Comparison of ENCODE assay signal across 1 cellular context in genomic region chr22:46560696-46561295, GRCh38.
TF ChIP-seq lines count a peak whose summit lies in the region.

No MANE protein-coding gene starts in this region.

TF ChIP-seq in K562, 482 proteins besides CTCF, POLR2A, EP300 and RAD21:
- TF ChIP-seq KAT2B (IDR thresholded peaks at IDR 0.05; ENCODE audit: low read depth, low read length): no peak
- no peak for TF ChIP-seq SREBF1 (IDR thresholded peaks at IDR 0.05; ENCODE audit: borderline replicate concordance, low read depth, low read length)
- TF ChIP-seq FOXJ3 (CRISPR knock-in tag; IDR thresholded peaks at IDR 0.05): no peak
- no peak for TF ChIP-seq ZNF232 (CRISPR knock-in tag; IDR thresholded peaks at IDR 0.05)
- TF ChIP-seq, protein P1, sequence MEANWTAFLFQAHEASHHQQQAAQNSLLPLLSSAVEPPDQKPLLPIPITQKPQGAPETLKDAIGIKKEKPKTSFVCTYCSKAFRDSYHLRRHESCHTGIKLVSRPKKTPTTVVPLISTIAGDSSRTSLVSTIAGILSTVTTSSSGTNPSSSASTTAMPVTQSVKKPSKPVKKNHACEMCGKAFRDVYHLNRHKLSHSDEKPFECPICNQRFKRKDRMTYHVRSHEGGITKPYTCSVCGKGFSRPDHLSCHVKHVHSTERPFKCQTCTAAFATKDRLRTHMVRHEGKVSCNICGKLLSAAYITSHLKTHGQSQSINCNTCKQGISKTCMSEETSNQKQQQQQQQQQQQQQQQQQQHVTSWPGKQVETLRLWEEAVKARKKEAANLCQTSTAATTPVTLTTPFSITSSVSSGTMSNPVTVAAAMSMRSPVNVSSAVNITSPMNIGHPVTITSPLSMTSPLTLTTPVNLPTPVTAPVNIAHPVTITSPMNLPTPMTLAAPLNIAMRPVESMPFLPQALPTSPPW (CRISPR knock-in tag; IDR thresholded peaks at IDR 0.05): no peak
- TF ChIP-seq ZFX (CRISPR knock-in tag; IDR thresholded peaks at IDR 0.05): no peak
- no peak for TF ChIP-seq CBX2 (IDR thresholded peaks at IDR 0.05; ENCODE audit: insufficient read depth, low read length, poor library complexity, severe bottlenecking)
- no peak for TF ChIP-seq ZNF830 (CRISPR knock-in tag; IDR thresholded peaks at IDR 0.05)
- TF ChIP-seq NR2F6 (CRISPR knock-in tag; IDR thresholded peaks at IDR 0.05): no peak
- TF ChIP-seq PML (IDR thresholded peaks at IDR 0.05; ENCODE audit: low read length): no peak
- TF ChIP-seq ADNP (tag; IDR thresholded peaks at IDR 0.05): no peak
- no peak for TF ChIP-seq PHF8 (IDR thresholded peaks at IDR 0.05; ENCODE audit: borderline replicate concordance, low read length)
- TF ChIP-seq ZNF507 (tag; conservative IDR thresholded peaks at IDR 0.05): no peak
- no peak for TF ChIP-seq SMARCC2 (IDR thresholded peaks at IDR 0.05; ENCODE audit: low read depth)
- TF ChIP-seq PCBP1 (IDR thresholded peaks at IDR 0.05; ENCODE audit: low read depth, low read length, poor library complexity, severe bottlenecking): no peak
- no peak for TF ChIP-seq NR1H2 (CRISPR knock-in tag; IDR thresholded peaks at IDR 0.05)
- TF ChIP-seq ZFP30 (CRISPR knock-in tag; IDR thresholded peaks at IDR 0.05; ENCODE audit: borderline replicate concordance): no peak
- TF ChIP-seq HNRNPUL1 (IDR thresholded peaks at IDR 0.05; ENCODE audit: low read length): no peak
- no peak for TF ChIP-seq TCFL5 (CRISPR knock-in tag; conservative IDR thresholded peaks at IDR 0.05)
- no peak for TF ChIP-seq SPI1 (IDR thresholded peaks at IDR 0.05; ENCODE audit: borderline replicate concordance, low read depth, low read length)
